ENCODE assay signal across 16 cellular contexts in genomic region chr16:67234180-67234597, GRCh38.
"Had no signal": no experiment of that assay in that cellular context is flagged by ENCODE, and none has a peak within 500 bp of the region (broad histone marks: within the 10 kb centered on the region; RNA-seq: fewer than 3 reads in every experiment).

No MANE protein-coding gene starts in this region.

- H3K27ac ChIP-seq: body of pancreas, gastroesophageal sphincter, suprapubic skin, WERI-Rb-1 had no signal

- H3K9me3 Mint-ChIP-seq: activated naive CD4-positive, alpha-beta T cell treated with anti-CD3 and anti-CD28 coated beads, Interleukin-2, amount 50 U/mL, for 24 hours; activated T-helper 2 cell treated with anti-CD3 and anti-CD28 coated beads, Interferon-gamma antibody, Interleukin-2, Interleukin-4, amounts not matched to agents 10 μg/mL and 5 μg/mL and 100 μg/mL, durations not matched to agents 14 hours and 24 hours and 36 hours; central memory CD8-positive, alpha-beta T cell; nephron progenitor cell; T-cell had no signal

- H3K4me1 ChIP-seq: body of pancreas, gastroesophageal sphincter, suprapubic skin had no signal

- H3K4me3 ChIP-seq: body of pancreas, gastroesophageal sphincter, suprapubic skin, upper lobe of left lung had no signal

- H3K4me3 Mint-ChIP-seq: activated CD4-positive, alpha-beta T cell treated with anti-CD3 and anti-CD28 coated beads for 36 hours; activated naive CD4-positive, alpha-beta T cell treated with anti-CD3 and anti-CD28 coated beads, Interleukin-2, amount 50 U/mL, for 24 hours; central memory CD8-positive, alpha-beta T cell; nephron progenitor cell; T-cell had no signal

- H3K27me3 Mint-ChIP-seq: activated CD4-positive, alpha-beta T cell treated with anti-CD3 and anti-CD28 coated beads for 36 hours; activated naive CD4-positive, alpha-beta T cell treated with anti-CD3 and anti-CD28 coated beads, Interleukin-2, amount 50 U/mL, for 24 hours; central memory CD8-positive, alpha-beta T cell; T-cell had no signal

- H3K27me3 ChIP-seq: body of pancreas, gastroesophageal sphincter, suprapubic skin, upper lobe of left lung had no signal

- H3K9me3 ChIP-seq: body of pancreas, gastroesophageal sphincter, suprapubic skin, upper lobe of left lung had no signal

- ATAC-seq: activated CD4-positive, alpha-beta T cell treated with anti-CD3 and anti-CD28 coated beads for 36 hours; body of pancreas; gastroesophageal sphincter; stimulated activated naive CD8-positive, alpha-beta T cell treated with anti-CD3 and anti-CD28 coated beads, Interleukin-15, Interleukin-2, amounts not matched to agents 100 U/mL and 50 U/mL, for 24 hours; T-cell had no signal

- H3K27ac Mint-ChIP-seq: activated CD4-positive, alpha-beta T cell treated with anti-CD3 and anti-CD28 coated beads for 36 hours; activated naive CD4-positive, alpha-beta T cell treated with anti-CD3 and anti-CD28 coated beads, Interleukin-2, amount 50 U/mL, for 24 hours; activated T-helper 2 cell treated with anti-CD3 and anti-CD28 coated beads, Interferon-gamma antibody, Interleukin-2, Interleukin-4, amounts not matched to agents 10 μg/mL and 5 μg/mL and 100 μg/mL, durations not matched to agents 14 hours and 24 hours and 36 hours; nephron progenitor cell had no signal

- DNase-seq: activated CD4-positive, alpha-beta T cell treated with anti-CD3 and anti-CD28 coated beads for 36 hours; body of pancreas; cortex of kidney; effector memory CD4-positive, alpha-beta T cell; mesendoderm; nephron progenitor cell; stimulated activated CD4-positive, alpha-beta T cell treated with anti-CD3 and anti-CD28 coated beads, Interleukin-2, amount 100 ng/mL, for 48 hours; stimulated activated naive CD8-positive, alpha-beta T cell treated with anti-CD3 and anti-CD28 coated beads, Interleukin-15, Interleukin-2, amounts not matched to agents 100 U/mL and 50 U/mL, for 24 hours; T-cell; WERI-Rb-1 had no signal
